1 cellular context compared by ENCODE assay signal in genomic region chr2:180983468-180984388, GRCh38.
TF ChIP-seq lines count a peak whose summit lies in the region.

No MANE protein-coding gene starts in this region.

TF ChIP-seq in GM12878, 131 proteins besides CTCF, POLR2A, EP300 and RAD21 (continued from another document):
- TF ChIP-seq E2F8 (IDR thresholded peaks at IDR 0.05; ENCODE audit: low read depth, partially characterized antibody) (no peak), ATF7 (IDR thresholded peaks at IDR 0.05; ENCODE audit: low read depth) (0 out of 2 replicates have a peak, but pooled peaks have one; percentile 10), SMC3 (IDR thresholded peaks at IDR 0.05; ENCODE audit: borderline replicate concordance, low read length) (peak; percentile 29; the same call in 1 of the 2 replicates), RELB (IDR thresholded peaks at IDR 0.05; ENCODE audit: low read depth) (0 out of 2 replicates have a peak, but pooled peaks have one; percentile 56), POU2F2 (IDR thresholded peaks at IDR 0.05; ENCODE audit: borderline replicate concordance, low read depth, low read length) (peak; percentile 58; the same call in 2 of the 3 replicates), TBL1XR1 (IDR thresholded peaks at IDR 0.05; ENCODE audit: low read depth, low read length) (no peak), MEF2B (IDR thresholded peaks at IDR 0.05; ENCODE audit: partially characterized antibody, poor library complexity, severe bottlenecking) (peak; percentile 26), CREB1 (IDR thresholded peaks at IDR 0.05; ENCODE audit: low read depth) (no peak), NBN (IDR thresholded peaks at IDR 0.05) (0 out of 2 replicates have a peak, but pooled peaks have one; percentile 25), ZSCAN29 (IDR thresholded peaks at IDR 0.05) (no peak), RBBP5 (conservative IDR thresholded peaks at IDR 0.05) (no peak), FOS (IDR thresholded peaks at IDR 0.05; ENCODE audit: borderline replicate concordance, extremely low read depth, insufficient read length) (no peak), RAD51 (IDR thresholded peaks at IDR 0.05) (no peak)
